In genomic region chr14:88212691-88213090, GRCh38 we compare ENCODE assay signal across 22 cellular contexts.
"Had no signal": no experiment of that assay in that cellular context is flagged by ENCODE, and none has a peak within 500 bp of the region (broad histone marks: within the 10 kb centered on the region; RNA-seq: fewer than 3 reads in every experiment).

No MANE protein-coding gene starts in this region.

- H3K4me3 ChIP-seq: breast epithelium, dorsolateral prefrontal cortex, SK-N-MC had no signal

- H3K4me1 ChIP-seq: breast epithelium had no signal

- DNase-seq: activated CD4-positive, alpha-beta memory T cell treated with anti-CD3 and anti-CD28 coated beads, Interleukin-2, amount 10 ng/mL, durations not matched to agents 7 days and 5 days; activated CD4-positive, alpha-beta T cell treated with anti-CD3 and anti-CD28 coated beads, Interleukin-2, amount 10 ng/mL, durations not matched to agents 7 days and 5 days; activated CD4-positive, CD25-positive, alpha-beta regulatory T cell; activated gamma-delta T cell; activated naive CD4-positive, alpha-beta T cell treated with anti-CD3 and anti-CD28 coated beads, Interleukin-2, amount 10 ng/mL, durations not matched to agents 7 days and 5 days; activated naive CD8-positive, alpha-beta T cell treated with anti-CD3 and anti-CD28 coated beads for 36 hours; activated T-cell treated with anti-CD3 and anti-CD28 coated beads for 4 hours; activated T-cell treated with anti-CD3 and anti-CD28 coated beads, Interleukin-2, amount 50 U/mL, for 48 hours; cortex of kidney; KG1; NCI-H1048; NCI-H187; NCI-H2171; NCI-H2227 treated with DMSO at 0.1 percent for 48 hours; NCI-H510A treated with DMSO at 0.1 percent for 48 hours; NCI-H748 treated with DMSO at 0.1 percent for 48 hours; T-helper 1 cell had no signal

- H3K9me3 ChIP-seq: breast epithelium had no signal

- H3K27ac ChIP-seq: breast epithelium, dorsolateral prefrontal cortex, SK-N-MC, VCaP had no signal

- H3K36me3 ChIP-seq: breast epithelium had no signal

- ATAC-seq: activated T-helper 17 cell treated with anti-CD3 and anti-CD28 coated beads, Interleukin-2, amount 50 U/mL, for 72 hours had no signal

- H3K27me3 ChIP-seq: breast epithelium, dorsolateral prefrontal cortex had no signal
